25 cellular contexts compared by ENCODE assay signal in genomic region chr16:24218299-24218698, GRCh38. TPM values are rescaled to one million over a fixed set of nuclear protein-coding genes. Genes with fewer than 3 reads are reported as not detected.
DNase-seq lines count a peak whose midpoint lies in the region; ATAC-seq, FAIRE-seq and TF ChIP-seq lines count a peak whose summit lies in the region.
"Had no signal": no experiment of that assay in that cellular context is flagged by ENCODE, and none has a peak within 500 bp of the region (broad histone marks: within the 10 kb centered on the region; RNA-seq: fewer than 3 reads in every experiment).

No MANE protein-coding gene starts in this region.

- no peak for ATAC-seq in activated T-helper 17 cell treated with anti-CD3 and anti-CD28 coated beads, Interleukin-2, amount 50 U/mL, for 72 hours (replicated peaks)
- no peak for ATAC-seq in memory B cell (ENCODE audit: low read depth)
- ATAC-seq: A549, HCT116 had no signal

- 0 out of 2 replicates have a peak, but pooled peaks have one; percentile 4 for TF ChIP-seq POLR2A in GM12891 (IDR thresholded peaks at IDR 0.05; ENCODE audit: low read depth, low read length)

- no peaks in the 10 kb centered on the region for H3K27me3 Mint-ChIP-seq in activated T-helper 17 cell treated with anti-CD3 and anti-CD28 coated beads, Interleukin-2, amount 50 U/mL, for 72 hours
- no peaks in the 10 kb centered on the region for H3K27me3 Mint-ChIP-seq in memory B cell
- H3K27me3 Mint-ChIP-seq: CD4-positive, alpha-beta memory T cell had no signal

- H3K4me3 ChIP-seq in MG63: no peak overlapping the region
- H3K4me3 ChIP-seq: A549, GM23248 had no signal

- H3K4me1 Mint-ChIP-seq in activated T-helper 17 cell treated with anti-CD3 and anti-CD28 coated beads, Interleukin-2, amount 50 U/mL, for 72 hours: no peaks in the 10 kb centered on the region
- H3K4me1 Mint-ChIP-seq in memory B cell: no peaks in the 10 kb centered on the region
- H3K4me1 Mint-ChIP-seq: CD4-positive, alpha-beta memory T cell had no signal

- H3K36me3 ChIP-seq in MG63: no peaks in the 10 kb centered on the region

- DNase-seq in GM12891 (ENCODE audit: insufficient read length, low spot score) (no peak), memory B cell (ENCODE audit: low spot score in 2 of 2) (no peak), NCI-H146 (lab: John Stamatoyannopoulos, UW) (no peak), MG63 (no peak), NCI-H1048 (lab: John Stamatoyannopoulos, UW) (no peak)
- DNase-seq: 8988T; ACHN; AML-193; C1 segment of cervical spinal cord; Calu3; CD4-positive, alpha-beta memory T cell; COR-L47; DMS53; DMS79 treated with DMSO at 0.1 percent for 48 hours; GF-D8; GM23248; H9 had no signal

- no peak for FAIRE-seq in GM12891 (lab: Jason Lieb, UNC)
- FAIRE-seq: A549, GM19239 had no signal

- no peak overlapping the region for H3K4me3 Mint-ChIP-seq in activated T-helper 17 cell treated with anti-CD3 and anti-CD28 coated beads, Interleukin-2, amount 50 U/mL, for 72 hours
- no peak overlapping the region for H3K4me3 Mint-ChIP-seq in memory B cell
- H3K4me3 Mint-ChIP-seq: CD4-positive, alpha-beta memory T cell; H9 had no signal

- peaks cover 71% of the 10 kb centered on the region for H3K36me3 Mint-ChIP-seq in activated T-helper 17 cell treated with anti-CD3 and anti-CD28 coated beads, Interleukin-2, amount 50 U/mL, for 72 hours (ENCODE audit: low read depth)
- peaks cover 50% of the 10 kb centered on the region for H3K36me3 Mint-ChIP-seq in memory B cell

- peaks cover 18% of the 10 kb centered on the region for H3K27me3 ChIP-seq in MG63

- H3K9me3 ChIP-seq in MG63: no peaks in the 10 kb centered on the region
- H3K9me3 ChIP-seq: A549 had no signal

- peaks cover 1% of the 10 kb centered on the region for H3K9me3 Mint-ChIP-seq in activated T-helper 17 cell treated with anti-CD3 and anti-CD28 coated beads, Interleukin-2, amount 50 U/mL, for 72 hours
- H3K9me3 Mint-ChIP-seq in memory B cell: peaks cover 4% of the 10 kb centered on the region
- H3K9me3 Mint-ChIP-seq: H9 had no signal

- H3K27ac Mint-ChIP-seq in activated T-helper 17 cell treated with anti-CD3 and anti-CD28 coated beads, Interleukin-2, amount 50 U/mL, for 72 hours: peak overlapping the region; percentile 5
- H3K27ac Mint-ChIP-seq in memory B cell: peak overlapping the region; percentile 56
- H3K27ac Mint-ChIP-seq: CD4-positive, alpha-beta memory T cell; H9 had no signal

TF ChIP-seq in GM12891, 5 proteins besides CTCF, POLR2A, EP300 and RAD21:
- no peak for TF ChIP-seq POU2F2 (IDR thresholded peaks at IDR 0.05; ENCODE audit: low read depth, low read length)
- no peak for TF ChIP-seq TAF1 (IDR thresholded peaks at IDR 0.05; ENCODE audit: low read depth, low read length)
- TF ChIP-seq SPI1 (IDR thresholded peaks at IDR 0.05; ENCODE audit: low read depth, low read length): no peak

RNA-seq across cellular contexts. Expression of gene CACNG3, which starts 37.8 kb away (rescaled TPM):
- not detected for polyA plus RNA-seq in GM12891 (2012; ENCODE audit: low read depth, missing spikeins)
- not detected for total RNA-seq in activated T-helper 17 cell treated with anti-CD3 and anti-CD28 coated beads, Interleukin-2, amount 50 U/mL, for 72 hours
- not detected in 2 replicates for total RNA-seq in MG63 (2014; rRNA removed; shearing (Covaris generic); ENCODE audit: low replicate concordance)
- total RNA-seq: Calu3; CD4-positive, alpha-beta memory T cell; Daoy; G401; GM23248; H4; H9 had no signal
- polyA plus RNA-seq: A549; BJ; CD4-positive, alpha-beta memory T cell; GM23248 had no signal
